Comparison of ENCODE assay signal across 8 cellular contexts in the genomic region with DNA sequence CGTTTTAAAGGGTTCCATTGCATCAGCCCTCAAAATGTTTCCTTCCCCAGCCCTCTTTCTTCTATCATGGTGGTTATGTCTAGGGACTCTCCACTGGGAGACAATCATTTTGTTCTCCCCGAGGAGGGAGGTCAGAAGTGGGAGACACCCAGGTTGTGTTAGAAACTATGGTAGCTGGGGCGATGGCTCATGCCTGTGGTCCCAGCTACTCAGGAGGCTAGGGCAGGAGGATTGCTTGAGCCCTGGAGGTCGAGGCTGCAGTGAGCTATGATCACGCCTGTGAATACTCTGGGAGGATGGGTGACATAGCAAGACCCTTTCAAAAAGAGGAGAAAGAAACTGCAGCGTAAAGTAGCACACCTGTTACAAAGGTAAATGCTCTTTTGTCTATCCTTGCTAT. TPM values are rescaled to one million over a fixed set of nuclear protein-coding genes. Genes with fewer than 3 reads are reported as not detected.
DNase-seq lines count a peak whose midpoint lies in the region; ATAC-seq lines count a peak whose summit lies in the region.

No MANE protein-coding gene starts in this region.

- H3K27ac Mint-ChIP-seq in activated naive CD8-positive, alpha-beta T cell, result peak overlapping the region; percentile 92

- ATAC-seq in Right ventricle myocardium inferior (peak; percentile 2), GM18868 (IDR thresholded peaks at IDR 0.05; ENCODE audit: unreplicated experiment) (no peak)

- intact Hi-C loops in Right ventricle myocardium inferior (cut with DNase I), result loop anchor here (2.0 kb wide), 1 partner anchor 19 kb away; a partner anchor contains a TSS
- intact Hi-C loops in cardiac septum (cut with DNase I), result no loop called here

- peaks cover 14% of the 10 kb centered on the region for H3K4me1 Mint-ChIP-seq in activated naive CD8-positive, alpha-beta T cell (ENCODE audit: low read depth)

- peak overlapping the region; percentile 78 for H3K4me3 Mint-ChIP-seq in activated naive CD8-positive, alpha-beta T cell

- no peaks in the 10 kb centered on the region for H3K27me3 ChIP-seq in iPS-20b (ENCODE audit: insufficient read depth, low read length)
- H3K27me3 ChIP-seq in stomach smooth muscle (ENCODE audit: control insufficient read depth in 1 of 2, insufficient read depth in 2 of 2, low read length in 2 of 2), result no peaks in the 10 kb centered on the region

- no peak for DNase-seq in Right ventricle myocardium inferior (ENCODE audit: missing footprints)
- no peak for DNase-seq in cardiac septum (ENCODE audit: low spot score)
- no peak for DNase-seq in HT-29 (ENCODE audit: low spot score)
- no peak for DNase-seq in NCI-H526 treated with DMSO at 0.1 percent for 48 hours (lab: John Stamatoyannopoulos, UW)

- no peaks in the 10 kb centered on the region for H3K36me3 ChIP-seq in iPS-20b (ENCODE audit: insufficient read depth, low read depth, low read length)
- H3K36me3 ChIP-seq in stomach smooth muscle (ENCODE audit: control insufficient read depth in 2 of 2, insufficient read depth in 2 of 2, low read length in 2 of 2), result no peaks in the 10 kb centered on the region

- H3K4me3 ChIP-seq in iPS-20b (ENCODE audit: low read length) (peak overlapping the region; percentile 73), stomach smooth muscle (ENCODE audit: low read length in 2 of 2) (peak overlapping the region; percentile 83 to 96)

- H3K4me1 ChIP-seq in iPS-20b (ENCODE audit: insufficient read depth, low read length) (peaks cover 9% of the 10 kb centered on the region), stomach smooth muscle (ENCODE audit: control insufficient read depth, insufficient read depth, low read length) (peaks cover 9% of the 10 kb centered on the region)

- H3K9ac ChIP-seq in iPS-20b (ENCODE audit: low read depth, low read length), result peak overlapping the region; percentile 80
- peak overlapping the region; percentile 89 to 91 for H3K9ac ChIP-seq in stomach smooth muscle (ENCODE audit: low read length in 2 of 2)

- no peaks in the 10 kb centered on the region for H3K9me3 Mint-ChIP-seq in activated naive CD8-positive, alpha-beta T cell (ENCODE audit: low read depth)

- H3K27me3 Mint-ChIP-seq in activated naive CD8-positive, alpha-beta T cell, result no peaks in the 10 kb centered on the region

- no peaks in the 10 kb centered on the region for H3K36me3 Mint-ChIP-seq in activated naive CD8-positive, alpha-beta T cell

- H3K27ac ChIP-seq in iPS-20b (ENCODE audit: low read length) (no peak overlapping the region), stomach smooth muscle (ENCODE audit: low read length) (peak overlapping the region; percentile 89)

- no peaks in the 10 kb centered on the region for H3K9me3 ChIP-seq in iPS-20b (ENCODE audit: insufficient read depth, low read depth, low read length)
- H3K9me3 ChIP-seq in stomach smooth muscle (ENCODE audit: control insufficient read depth in 2 of 2, low read length in 2 of 2), result no peaks in the 10 kb centered on the region

RNA-seq across cellular contexts. Expression of a gene that starts 13.0 kb away (rescaled TPM):
- 9.4 TPM for total RNA-seq in Right ventricle myocardium inferior
- 13.3 TPM for total RNA-seq in cardiac septum
- total RNA-seq in HT-29 (2014; rRNA removed; shearing (Covaris generic)), result 0.61 and 4.6 TPM in 2 replicates

RNA-seq across cellular contexts. Expression of a gene that starts 18.5 kb away (rescaled TPM):
- total RNA-seq in Right ventricle myocardium inferior, result 3.0 TPM
- total RNA-seq in cardiac septum, result 4.5 TPM
- total RNA-seq in HT-29 (2014; rRNA removed; shearing (Covaris generic)), result 20.2 and 21.0 TPM in 2 replicates

RNA-seq across cellular contexts. Expression of a gene that starts 22.7 kb away (rescaled TPM):
- total RNA-seq in Right ventricle myocardium inferior (10.2 TPM), cardiac septum (29.7 TPM)
- total RNA-seq in HT-29 (2014; rRNA removed; shearing (Covaris generic)), result 7.7 and 9.1 TPM in 2 replicates

RNA-seq across cellular contexts. Expression of a gene that starts 24.3 kb away (rescaled TPM):
- total RNA-seq in Right ventricle myocardium inferior, result 832 TPM
- total RNA-seq in cardiac septum, result 657 TPM
- 1,358 and 1,438 TPM in 2 replicates for total RNA-seq in HT-29 (2014; rRNA removed; shearing (Covaris generic))

RNA-seq across cellular contexts. Expression of a gene that starts 36.1 kb away (rescaled TPM):
- 78.9 TPM for total RNA-seq in Right ventricle myocardium inferior
- total RNA-seq in cardiac septum, result 76.9 TPM
- 22.0 and 36.9 TPM in 2 replicates for total RNA-seq in HT-29 (2014; rRNA removed; shearing (Covaris generic))
